10 cellular contexts compared by ENCODE assay signal in genomic region chr12:46609281-46609623, GRCh38.
DNase-seq lines count a peak whose midpoint lies in the region; ATAC-seq and FAIRE-seq lines count a peak whose summit lies in the region.
"Had no signal": no experiment of that assay in that cellular context is flagged by ENCODE, and none has a peak within 500 bp of the region (broad histone marks: within the 10 kb centered on the region; RNA-seq: fewer than 3 reads in every experiment).

No MANE protein-coding gene starts in this region.

- H3K4me3 ChIP-seq in adipocyte (ENCODE audit: low read length) (peak overlapping the region; percentile 1), small intestine (ENCODE audit: low read depth in 1 of 2, low read length in 2 of 2) (no peak overlapping the region)
- H3K4me3 ChIP-seq: spleen had no signal

- H3K9ac ChIP-seq in adipocyte (ENCODE audit: low read length), result peak overlapping the region; percentile 67

- H3K4me1 ChIP-seq in adipocyte (ENCODE audit: control insufficient read depth, insufficient read depth, low read length) (peaks cover 23% of the 10 kb centered on the region), small intestine (ENCODE audit: control insufficient read depth in 2 of 2, insufficient read depth in 1 of 2, low read depth in 1 of 2, low read length in 1 of 2) (peaks cover 2 to 4% of the 10 kb centered on the region in 2 donors)

- no peaks in the 10 kb centered on the region for H3K27me3 ChIP-seq in adipocyte (replicated peaks; ENCODE audit: control insufficient read depth, insufficient read depth, low read length)
- no peaks in the 10 kb centered on the region for H3K27me3 ChIP-seq in small intestine (ENCODE audit: control insufficient read depth in 2 of 2, insufficient read depth in 2 of 2, low read length in 2 of 2)
- H3K27me3 ChIP-seq: spleen had no signal

- ATAC-seq in GM18502 (IDR thresholded peaks at IDR 0.05; ENCODE audit: poor library complexity, unreplicated experiment) (peak; percentile 84), HG02938 (IDR thresholded peaks at IDR 0.05; ENCODE audit: unreplicated experiment) (peak; percentile 52)

- H3K36me3 ChIP-seq in adipocyte (ENCODE audit: control insufficient read depth, insufficient read depth, low read length, severe bottlenecking) (no peaks in the 10 kb centered on the region), small intestine (ENCODE audit: control insufficient read depth in 2 of 2, insufficient read depth in 2 of 2, low read length in 2 of 2) (no peaks in the 10 kb centered on the region)

- DNase-seq in adipocyte (ENCODE audit: low read depth) (no peak), small intestine (peak; percentile 43), substantia nigra (lab: John Stamatoyannopoulos, UW) (no peak), GDM1 (lab: John Stamatoyannopoulos, UW) (no peak)
- no peak for DNase-seq in stimulated activated CD4-positive, alpha-beta T cell treated with anti-CD3 and anti-CD28 coated beads, Interleukin-15, amount 100 ng/mL, for 24 hours
- DNase-seq: activated CD8-positive, alpha-beta memory T cell treated with anti-CD3 and anti-CD28 coated beads, Interleukin-2, amount 50 U/mL, for 4 hours; NCI-H2171 treated with DMSO at 0.1 percent for 48 hours; spleen had no signal

- H3K9me3 ChIP-seq in adipocyte (ENCODE audit: control insufficient read depth, low read length) (no peaks in the 10 kb centered on the region), small intestine (ENCODE audit: control insufficient read depth, low read depth) (no peaks in the 10 kb centered on the region)
- H3K9me3 ChIP-seq: spleen had no signal

- no peak for FAIRE-seq in small intestine (lab: Jason Lieb, UNC)

- H3K27ac ChIP-seq in small intestine (ENCODE audit: low read depth in 1 of 2, low read length in 1 of 2) (peak overlapping the region in 1 of 2 donors; percentile 36), substantia nigra (ENCODE audit: low read depth, low read length, poor library complexity, severe bottlenecking) (no peak overlapping the region)
